In the genomic region with DNA sequence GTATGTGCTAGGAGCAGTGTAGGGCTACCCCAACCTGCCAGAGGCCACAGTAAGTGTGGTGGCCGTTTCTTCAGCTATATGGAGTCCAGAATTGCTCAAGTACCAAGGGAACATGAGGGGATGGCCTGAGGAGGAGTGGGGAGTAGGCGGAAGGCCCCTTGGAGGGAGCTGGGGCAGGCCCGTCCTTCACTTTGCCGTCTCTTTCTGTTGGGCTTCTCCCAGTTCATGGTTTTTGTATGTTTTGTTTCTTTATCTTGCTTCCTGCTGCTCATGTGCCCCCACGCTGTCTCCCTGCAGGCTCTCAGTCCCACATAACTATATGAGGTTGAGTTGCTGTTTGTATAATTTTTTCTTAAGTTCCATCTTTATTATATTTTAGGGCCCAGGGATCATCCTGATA, we compare ENCODE assay signal across 28 cellular contexts. TPM values are rescaled to one million over a fixed set of nuclear protein-coding genes. Genes with fewer than 3 reads are reported as not detected.
"Had no signal": no experiment of that assay in that cellular context is flagged by ENCODE, and none has a peak within 500 bp of the region (broad histone marks: within the 10 kb centered on the region; RNA-seq: fewer than 3 reads in every experiment).

No MANE protein-coding gene starts in this region.

- H3K4me1 ChIP-seq: colonic mucosa, esophagus muscularis mucosa, foreskin keratinocyte, gastroesophageal sphincter, left lung, neural progenitor cell, psoas muscle, testis, tibial nerve, upper lobe of left lung had no signal

- DNase-seq: cerebellar nuclear complex; colonic mucosa; effector memory CD4-positive, alpha-beta T cell; foreskin keratinocyte; heart left ventricle; kidney; left cardiac atrium; left lung; mammary epithelial cell; mesendoderm; midbrain; naive thymus-derived CD4-positive, alpha-beta T cell; ovary; psoas muscle; right cardiac atrium; stimulated activated CD4-positive, alpha-beta T cell treated with anti-CD3 and anti-CD28 coated beads, Interleukin-1b, Interleukin-23, amount 100 ng/mL, for 48 hours; stimulated activated CD4-positive, alpha-beta T cell treated with anti-CD3 and anti-CD28 coated beads, Interleukin-4, amount 100 ng/mL, for 1 hour; stimulated activated CD8-positive, alpha-beta memory T cell treated with anti-CD3 and anti-CD28 coated beads, Interleukin-4, amount 100 ng/mL, for 48 hours; stimulated activated naive CD4-positive, alpha-beta T cell; stimulated activated naive CD8-positive, alpha-beta T cell treated with anti-CD3 and anti-CD28 coated beads, Interleukin-15, amount 100 ng/mL, for 72 hours; testis; upper lobe of left lung had no signal

- H3K4me3 ChIP-seq: colonic mucosa, esophagus muscularis mucosa, gastroesophageal sphincter, heart left ventricle, hepatocyte, left lung, neural progenitor cell, ovary, psoas muscle, skin epidermis, testis, tibial nerve, upper lobe of left lung had no signal

- H3K27me3 ChIP-seq: colonic mucosa, esophagus muscularis mucosa, foreskin keratinocyte, gastroesophageal sphincter, heart left ventricle, hepatocyte, left lung, neural progenitor cell, ovary, testis, tibial nerve, upper lobe of left lung had no signal

- H3K36me3 ChIP-seq: colonic mucosa, neural progenitor cell, ovary had no signal

- H3K9me3 ChIP-seq: colonic mucosa, esophagus muscularis mucosa, gastroesophageal sphincter, heart left ventricle, left lung, ovary, psoas muscle, testis, tibial nerve, upper lobe of left lung had no signal

- H3K27ac ChIP-seq: colonic mucosa, esophagus muscularis mucosa, foreskin keratinocyte, gastroesophageal sphincter, heart left ventricle, hepatocyte, left lung, neural progenitor cell, ovary, psoas muscle, skin epidermis, testis, upper lobe of left lung had no signal

RNA-seq across cellular contexts. Expression of gene B4GALT2, which starts 15.1 kb away (rescaled TPM):
- polyA plus RNA-seq: naive thymus-derived CD4-positive, alpha-beta T cell had no signal
